In the genomic region with DNA sequence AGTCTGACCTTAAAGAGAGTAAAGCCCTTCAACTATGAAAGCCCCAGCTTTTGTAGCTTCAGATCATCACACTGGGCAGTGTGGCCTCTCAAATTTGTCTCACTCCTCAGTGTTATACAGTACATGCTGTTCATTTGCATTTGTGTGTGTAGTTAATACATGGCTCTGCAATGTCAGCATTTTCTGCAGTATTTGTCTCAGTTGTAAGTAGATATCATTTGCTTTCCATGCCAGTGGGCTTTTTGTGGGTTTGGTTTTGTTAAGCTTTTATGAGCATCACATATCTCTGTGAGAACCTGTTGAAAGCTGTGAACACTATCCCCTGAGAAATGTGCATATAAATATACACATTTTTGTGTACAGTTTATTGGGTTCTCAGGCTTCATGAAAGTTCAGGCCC, we compare ENCODE assay signal across 2 cellular contexts.
TF ChIP-seq lines count a peak whose summit lies in the region.

No MANE protein-coding gene starts in this region.

TF ChIP-seq in K562, 482 proteins besides CTCF, POLR2A, EP300 and RAD21:
- TF ChIP-seq SP1 (CRISPR knock-in tag; IDR thresholded peaks at IDR 0.05) = no peak
- no peak for TF ChIP-seq ZFP1 (CRISPR knock-in tag; IDR thresholded peaks at IDR 0.05)
- no peak for TF ChIP-seq DACH1 (IDR thresholded peaks at IDR 0.05; ENCODE audit: partially characterized antibody)
- TF ChIP-seq EZH2 (IDR thresholded peaks at IDR 0.05; ENCODE audit: borderline replicate concordance, low read depth, low read length) = no peak
- peak; percentile 82 for TF ChIP-seq MAFK (IDR thresholded peaks at IDR 0.05; ENCODE audit: low read length)
- no peak for TF ChIP-seq MCM5 (IDR thresholded peaks at IDR 0.05; ENCODE audit: low read depth)
- no peak for TF ChIP-seq HDGF (IDR thresholded peaks at IDR 0.05)
- TF ChIP-seq ZNF316 (IDR thresholded peaks at IDR 0.05) = peak; percentile 89
- peak; percentile 77 for TF ChIP-seq MAFG (tag; conservative IDR thresholded peaks at IDR 0.05)
- TF ChIP-seq CSDE1 (IDR thresholded peaks at IDR 0.05) = no peak
- TF ChIP-seq, protein P1, sequence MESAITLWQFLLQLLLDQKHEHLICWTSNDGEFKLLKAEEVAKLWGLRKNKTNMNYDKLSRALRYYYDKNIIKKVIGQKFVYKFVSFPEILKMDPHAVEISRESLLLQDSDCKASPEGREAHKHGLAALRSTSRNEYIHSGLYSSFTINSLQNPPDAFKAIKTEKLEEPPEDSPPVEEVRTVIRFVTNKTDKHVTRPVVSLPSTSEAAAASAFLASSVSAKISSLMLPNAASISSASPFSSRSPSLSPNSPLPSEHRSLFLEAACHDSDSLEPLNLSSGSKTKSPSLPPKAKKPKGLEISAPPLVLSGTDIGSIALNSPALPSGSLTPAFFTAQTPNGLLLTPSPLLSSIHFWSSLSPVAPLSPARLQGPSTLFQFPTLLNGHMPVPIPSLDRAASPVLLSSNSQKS (CRISPR knock-in tag; IDR thresholded peaks at IDR 0.05) = no peak
- peak; percentile 80 for TF ChIP-seq MAFF (IDR thresholded peaks at IDR 0.05; ENCODE audit: low read length)
- TF ChIP-seq ILF3 (IDR thresholded peaks at IDR 0.05; ENCODE audit: borderline replicate concordance) = no peak
- TF ChIP-seq C11orf30 (IDR thresholded peaks at IDR 0.05; ENCODE audit: low read depth) = peak; percentile 77
- no peak for TF ChIP-seq TCF7L2 (IDR thresholded peaks at IDR 0.05; ENCODE audit: low read depth, low read length)

TF ChIP-seq in SK-N-SH treated with all-trans-retinoic acid at 6 μM for 48 hours, 23 proteins besides CTCF, POLR2A, EP300 and RAD21:
- no peak for TF ChIP-seq ZNF565 (CRISPR knock-in tag; conservative IDR thresholded peaks at IDR 0.05; ENCODE audit: low read depth)
- TF ChIP-seq RARB (CRISPR knock-in tag; IDR thresholded peaks at IDR 0.05) = no peak
- no peak for TF ChIP-seq ESRRG (CRISPR knock-in tag; IDR thresholded peaks at IDR 0.05)
- TF ChIP-seq SNAI2 (CRISPR knock-in tag; IDR thresholded peaks at IDR 0.05) = no peak
- no peak for TF ChIP-seq CSDC2 (CRISPR knock-in tag; IDR thresholded peaks at IDR 0.05)
- no peak for TF ChIP-seq ZNF8 (CRISPR knock-in tag; IDR thresholded peaks at IDR 0.05)
- TF ChIP-seq PPARA (CRISPR knock-in tag; IDR thresholded peaks at IDR 0.05; ENCODE audit: borderline replicate concordance) = no peak
- TF ChIP-seq, protein P2, sequence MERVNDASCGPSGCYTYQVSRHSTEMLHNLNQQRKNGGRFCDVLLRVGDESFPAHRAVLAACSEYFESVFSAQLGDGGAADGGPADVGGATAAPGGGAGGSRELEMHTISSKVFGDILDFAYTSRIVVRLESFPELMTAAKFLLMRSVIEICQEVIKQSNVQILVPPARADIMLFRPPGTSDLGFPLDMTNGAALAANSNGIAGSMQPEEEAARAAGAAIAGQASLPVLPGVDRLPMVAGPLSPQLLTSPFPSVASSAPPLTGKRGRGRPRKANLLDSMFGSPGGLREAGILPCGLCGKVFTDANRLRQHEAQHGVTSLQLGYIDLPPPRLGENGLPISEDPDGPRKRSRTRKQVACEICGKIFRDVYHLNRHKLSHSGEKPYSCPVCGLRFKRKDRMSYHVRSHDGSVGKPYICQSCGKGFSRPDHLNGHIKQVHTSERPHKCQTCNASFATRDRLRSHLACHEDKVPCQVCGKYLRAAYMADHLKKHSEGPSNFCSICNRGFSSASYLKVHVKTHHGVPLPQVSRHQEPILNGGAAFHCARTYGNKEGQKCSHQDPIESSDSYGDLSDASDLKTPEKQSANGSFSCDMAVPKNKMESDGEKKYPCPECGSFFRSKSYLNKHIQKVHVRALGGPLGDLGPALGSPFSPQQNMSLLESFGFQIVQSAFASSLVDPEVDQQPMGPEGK (CRISPR knock-in tag; IDR thresholded peaks at IDR 0.05; ENCODE audit: borderline replicate concordance) = no peak
- no peak for TF ChIP-seq ZFP3 (CRISPR knock-in tag; IDR thresholded peaks at IDR 0.05)
- no peak for TF ChIP-seq BACH2 (CRISPR knock-in tag; IDR thresholded peaks at IDR 0.05; ENCODE audit: borderline replicate concordance)
- no peak for TF ChIP-seq OSR1 (CRISPR knock-in tag; IDR thresholded peaks at IDR 0.05)
- TF ChIP-seq, protein P3, sequence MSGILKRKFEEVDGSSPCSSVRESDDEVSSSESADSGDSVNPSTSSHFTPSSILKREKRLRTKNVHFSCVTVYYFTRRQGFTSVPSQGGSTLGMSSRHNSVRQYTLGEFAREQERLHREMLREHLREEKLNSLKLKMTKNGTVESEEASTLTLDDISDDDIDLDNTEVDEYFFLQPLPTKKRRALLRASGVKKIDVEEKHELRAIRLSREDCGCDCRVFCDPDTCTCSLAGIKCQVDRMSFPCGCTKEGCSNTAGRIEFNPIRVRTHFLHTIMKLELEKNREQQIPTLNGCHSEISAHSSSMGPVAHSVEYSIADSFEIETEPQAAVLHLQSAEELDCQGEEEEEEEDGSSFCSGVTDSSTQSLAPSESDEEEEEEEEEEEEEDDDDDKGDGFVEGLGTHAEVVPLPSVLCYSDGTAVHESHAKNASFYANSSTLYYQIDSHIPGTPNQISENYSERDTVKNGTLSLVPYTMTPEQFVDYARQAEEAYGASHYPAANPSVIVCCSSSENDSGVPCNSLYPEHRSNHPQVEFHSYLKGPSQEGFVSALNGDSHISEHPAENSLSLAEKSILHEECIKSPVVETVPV (CRISPR knock-in tag; IDR thresholded peaks at IDR 0.05) = no peak
- TF ChIP-seq ISL1 (CRISPR knock-in tag; IDR thresholded peaks at IDR 0.05) = no peak
- TF ChIP-seq GLIS3 (CRISPR knock-in tag; IDR thresholded peaks at IDR 0.05) = no peak
- TF ChIP-seq ZNF70 (CRISPR knock-in tag; IDR thresholded peaks at IDR 0.05) = no peak
- TF ChIP-seq, protein P4, sequence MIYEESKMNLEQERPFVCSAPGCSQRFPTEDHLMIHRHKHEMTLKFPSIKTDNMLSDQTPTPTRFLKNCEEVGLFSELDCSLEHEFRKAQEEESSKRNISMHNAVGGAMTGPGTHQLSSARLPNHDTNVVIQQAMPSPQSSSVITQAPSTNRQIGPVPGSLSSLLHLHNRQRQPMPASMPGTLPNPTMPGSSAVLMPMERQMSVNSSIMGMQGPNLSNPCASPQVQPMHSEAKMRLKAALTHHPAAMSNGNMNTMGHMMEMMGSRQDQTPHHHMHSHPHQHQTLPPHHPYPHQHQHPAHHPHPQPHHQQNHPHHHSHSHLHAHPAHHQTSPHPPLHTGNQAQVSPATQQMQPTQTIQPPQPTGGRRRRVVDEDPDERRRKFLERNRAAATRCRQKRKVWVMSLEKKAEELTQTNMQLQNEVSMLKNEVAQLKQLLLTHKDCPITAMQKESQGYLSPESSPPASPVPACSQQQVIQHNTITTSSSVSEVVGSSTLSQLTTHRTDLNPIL (CRISPR knock-in tag; IDR thresholded peaks at IDR 0.05; ENCODE audit: low read depth) = no peak
- TF ChIP-seq ARNTL (CRISPR knock-in tag; IDR thresholded peaks at IDR 0.05; ENCODE audit: borderline replicate concordance, low read depth) = no peak
- TF ChIP-seq ZFP30 (CRISPR knock-in tag; IDR thresholded peaks at IDR 0.05) = no peak
- TF ChIP-seq, protein P5, sequence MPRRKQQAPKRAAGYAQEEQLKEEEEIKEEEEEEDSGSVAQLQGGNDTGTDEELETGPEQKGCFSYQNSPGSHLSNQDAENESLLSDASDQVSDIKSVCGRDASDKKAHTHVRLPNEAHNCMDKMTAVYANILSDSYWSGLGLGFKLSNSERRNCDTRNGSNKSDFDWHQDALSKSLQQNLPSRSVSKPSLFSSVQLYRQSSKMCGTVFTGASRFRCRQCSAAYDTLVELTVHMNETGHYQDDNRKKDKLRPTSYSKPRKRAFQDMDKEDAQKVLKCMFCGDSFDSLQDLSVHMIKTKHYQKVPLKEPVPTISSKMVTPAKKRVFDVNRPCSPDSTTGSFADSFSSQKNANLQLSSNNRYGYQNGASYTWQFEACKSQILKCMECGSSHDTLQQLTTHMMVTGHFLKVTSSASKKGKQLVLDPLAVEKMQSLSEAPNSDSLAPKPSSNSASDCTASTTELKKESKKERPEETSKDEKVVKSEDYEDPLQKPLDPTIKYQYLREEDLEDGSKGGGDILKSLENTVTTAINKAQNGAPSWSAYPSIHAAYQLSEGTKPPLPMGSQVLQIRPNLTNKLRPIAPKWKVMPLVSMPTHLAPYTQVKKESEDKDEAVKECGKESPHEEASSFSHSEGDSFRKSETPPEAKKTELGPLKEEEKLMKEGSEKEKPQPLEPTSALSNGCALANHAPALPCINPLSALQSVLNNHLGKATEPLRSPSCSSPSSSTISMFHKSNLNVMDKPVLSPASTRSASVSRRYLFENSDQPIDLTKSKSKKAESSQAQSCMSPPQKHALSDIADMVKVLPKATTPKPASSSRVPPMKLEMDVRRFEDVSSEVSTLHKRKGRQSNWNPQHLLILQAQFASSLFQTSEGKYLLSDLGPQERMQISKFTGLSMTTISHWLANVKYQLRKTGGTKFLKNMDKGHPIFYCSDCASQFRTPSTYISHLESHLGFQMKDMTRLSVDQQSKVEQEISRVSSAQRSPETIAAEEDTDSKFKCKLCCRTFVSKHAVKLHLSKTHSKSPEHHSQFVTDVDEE (CRISPR knock-in tag; IDR thresholded peaks at IDR 0.05) = no peak
